Comparison of ENCODE assay signal across 8 cellular contexts in the genomic region with DNA sequence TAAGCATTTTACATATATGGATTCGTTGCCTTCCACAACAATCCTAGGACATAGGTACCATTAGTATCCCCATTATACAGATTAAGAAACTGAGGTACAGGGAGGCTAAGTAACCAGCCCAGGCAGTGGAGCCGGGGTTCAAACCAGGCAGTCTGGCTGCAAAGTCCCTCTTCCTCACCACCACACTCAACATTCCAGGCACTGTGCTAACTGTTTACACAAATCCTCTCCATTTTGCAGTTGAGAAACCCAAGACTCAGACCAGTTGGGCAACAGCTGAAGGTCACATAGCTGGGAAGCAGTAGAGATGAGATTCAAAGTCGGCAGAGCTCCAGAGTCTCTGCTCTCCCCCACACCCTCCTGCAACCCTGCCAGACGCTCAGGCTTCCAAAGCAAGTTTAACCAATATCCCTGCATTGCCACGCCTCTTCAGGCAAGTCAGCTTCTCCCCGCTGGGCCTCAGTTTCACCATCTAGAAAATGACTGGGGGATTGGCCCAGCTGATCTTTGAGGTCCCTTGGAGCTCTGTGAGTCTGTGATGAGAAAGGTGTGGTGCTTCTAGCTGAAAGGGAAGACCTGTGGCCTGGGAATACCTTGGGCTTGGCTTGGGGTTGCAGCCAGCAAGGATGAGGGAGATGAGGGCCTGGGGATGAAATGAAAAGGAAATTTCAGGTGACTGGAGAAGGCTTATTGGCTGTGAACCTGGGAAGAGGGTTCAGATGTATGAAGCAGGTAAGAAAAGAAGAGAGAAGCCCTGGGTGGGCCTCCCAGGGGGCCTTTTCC. TPM values are rescaled to one million over a fixed set of nuclear protein-coding genes. Genes with fewer than 3 reads are reported as not detected.
DNase-seq lines count a peak whose midpoint lies in the region; ATAC-seq lines count a peak whose summit lies in the region.

No MANE protein-coding gene starts in this region.

- no peak for ATAC-seq in GM19328 (IDR thresholded peaks at IDR 0.05; ENCODE audit: unreplicated experiment)
- ATAC-seq in HG02870 (IDR thresholded peaks at IDR 0.05; ENCODE audit: unreplicated experiment) = no peak

- H3K27me3 ChIP-seq in subcutaneous abdominal adipose tissue (ENCODE audit: control insufficient read depth in 5 of 5, insufficient read depth in 4 of 5, low read length in 5 of 5) = peaks cover 0 to 2% (median 0%) of the 10 kb centered on the region in 5 donors

- H3K36me3 ChIP-seq in subcutaneous abdominal adipose tissue (ENCODE audit: control insufficient read depth in 5 of 5, insufficient read depth in 5 of 5, low read length in 5 of 5) = no peaks in the 10 kb centered on the region

- peak overlapping the region in 1 of 5 donors; percentile 5 for H3K4me3 ChIP-seq in subcutaneous abdominal adipose tissue (ENCODE audit: low read depth in 1 of 5, low read length in 5 of 5)

- no peaks in the 10 kb centered on the region for H3K27me3 Mint-ChIP-seq in activated naive CD8-positive, alpha-beta T cell treated with anti-CD3 and anti-CD28 coated beads for 36 hours

- H3K9me3 ChIP-seq in subcutaneous abdominal adipose tissue (ENCODE audit: control insufficient read depth in 5 of 5, low read length in 5 of 5) = no peaks in the 10 kb centered on the region

- H3K36me3 Mint-ChIP-seq in activated naive CD8-positive, alpha-beta T cell treated with anti-CD3 and anti-CD28 coated beads for 36 hours = peaks cover 54% of the 10 kb centered on the region

- peaks cover 40 to 87% (median 69%) of the 10 kb centered on the region in 5 donors for H3K4me1 ChIP-seq in subcutaneous abdominal adipose tissue (ENCODE audit: control insufficient read depth in 5 of 5, insufficient read depth in 5 of 5, low read length in 5 of 5)

- H3K4me1 Mint-ChIP-seq in activated naive CD8-positive, alpha-beta T cell treated with anti-CD3 and anti-CD28 coated beads for 36 hours = peaks cover 94% of the 10 kb centered on the region

- H3K27ac ChIP-seq in subcutaneous abdominal adipose tissue (ENCODE audit: low read depth, low read length) = peak overlapping the region; percentile 96

- DNase-seq in SHP77 (lab: John Stamatoyannopoulos, UW) (peak; percentile 8 to 22), SHP77 treated with DMSO at 0.1 percent for 48 hours (lab: John Stamatoyannopoulos, UW) (no peak), islet precursor cell (peak; percentile 60), NCI-H1417 treated with DMSO at 0.1 percent for 48 hours (lab: John Stamatoyannopoulos, UW) (no peak)
- DNase-seq in activated naive CD8-positive, alpha-beta T cell treated with anti-CD3 and anti-CD28 coated beads for 36 hours = no peak

- H3K27ac Mint-ChIP-seq in activated naive CD8-positive, alpha-beta T cell treated with anti-CD3 and anti-CD28 coated beads for 36 hours = peak overlapping the region; percentile 86

- peak overlapping the region; percentile 14 to 78 (median 28) for H3K9ac ChIP-seq in subcutaneous abdominal adipose tissue (ENCODE audit: low read length in 5 of 5)

- no peaks in the 10 kb centered on the region for H3K9me3 Mint-ChIP-seq in activated naive CD8-positive, alpha-beta T cell treated with anti-CD3 and anti-CD28 coated beads for 36 hours

- peak overlapping the region; percentile 0 for H3K4me3 Mint-ChIP-seq in activated naive CD8-positive, alpha-beta T cell treated with anti-CD3 and anti-CD28 coated beads for 36 hours

RNA-seq across cellular contexts. Expression of a gene that starts 14.0 kb away (rescaled TPM):
- total RNA-seq in activated naive CD8-positive, alpha-beta T cell treated with anti-CD3 and anti-CD28 coated beads for 36 hours = 100 to 1,000 TPM; 260 to 274 TPM

RNA-seq across cellular contexts. Expression of a gene that starts 49.9 kb away (rescaled TPM):
- total RNA-seq in activated naive CD8-positive, alpha-beta T cell treated with anti-CD3 and anti-CD28 coated beads for 36 hours = 1 to 10 TPM; 7.3 to 7.6 TPM

Comparison
In these comparisons a context has a peak if more than half of its experiments do, and no peak if none do; other contexts are left out.
1. DNase-seq: peak in SHP77 (2 of 2) and islet precursor cell (single experiment); none in SHP77 treated with DMSO at 0.1 percent for 48 hours (single experiment), activated naive CD8-positive, alpha-beta T cell treated with anti-CD3 and anti-CD28 coated beads for 36 hours (single experiment) and NCI-H1417 treated with DMSO at 0.1 percent for 48 hours (single experiment).